10 cellular contexts compared by ENCODE assay signal in the genomic region with DNA sequence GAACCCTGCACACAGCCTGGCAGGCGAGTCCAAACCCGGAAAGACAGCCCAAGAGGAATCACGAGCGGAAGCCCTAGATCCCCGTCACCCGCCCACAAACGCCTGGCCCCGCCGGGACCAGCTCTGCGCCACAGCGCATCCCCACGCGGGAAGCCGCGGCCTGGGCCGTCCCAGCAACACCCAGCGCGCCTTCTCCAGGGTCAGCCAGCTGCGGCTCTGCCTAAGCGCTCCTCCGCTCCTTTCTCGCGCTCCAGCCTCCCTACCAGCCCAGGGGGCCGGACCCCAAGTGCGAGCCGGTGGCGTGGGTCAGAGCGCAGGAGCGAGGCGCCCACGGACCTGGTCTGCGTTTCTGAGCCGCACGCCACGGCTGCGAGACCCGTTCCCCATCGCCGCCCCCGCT. TPM values are rescaled to one million over a fixed set of nuclear protein-coding genes. Genes with fewer than 3 reads are reported as not detected.
A peak's percentile ranks its signal among the peaks of the same experiment; 100 is the strongest.
DNase-seq lines count a peak whose midpoint lies in the region; ATAC-seq and TF ChIP-seq lines count a peak whose summit lies in the region.
"Not testable (repeated sequence)": the region's sequence is repeated elsewhere in the genome, so short reads cannot be mapped to it uniquely, and the experiment has no call there.
"Had no signal": no experiment of that assay in that cellular context is flagged by ENCODE, and none has a peak within 500 bp of the region (broad histone marks: within the 10 kb centered on the region; RNA-seq: fewer than 3 reads in every experiment).

No MANE protein-coding gene starts in this region.

- not testable (repeated sequence) for DNase-seq in CD4-positive, alpha-beta memory T cell; activated CD8-positive, alpha-beta T cell treated with anti-CD3 and anti-CD28 coated beads, Interleukin-2, amount 10 ng/mL, durations not matched to agents 7 days and 5 days; endothelial cell (ENCODE audit: low spot score)
- DNase-seq in natural killer cell treated with Interleukin-12 subunit alpha and Interleukin-12 subunit beta and Interleukin-15 and Interleukin-18, amount 100 ng/mL, for 72 hours (ENCODE audit: low spot score) = peak; percentile 63
- DNase-seq in stimulated activated naive CD8-positive, alpha-beta T cell treated with anti-CD3 and anti-CD28 coated beads, Interleukin-15, amount 100 ng/mL, for 72 hours = peak in 1 of 2 donors; percentile 27

- not testable (repeated sequence) for H3K4me1 Mint-ChIP-seq in CD4-positive, alpha-beta memory T cell; T-helper 1 cell treated with Interleukin-12 subunit alpha and Interleukin-12 subunit beta and Interleukin-4 antibody, amounts not matched to agents 30 μg/mL and 1 μg/mL, for 36 hours (ENCODE audit: low read depth); activated CD8-positive, alpha-beta T cell treated with anti-CD3 and anti-CD28 coated beads, Interleukin-2, amount 10 ng/mL, durations not matched to agents 7 days and 5 days (ENCODE audit: low read depth); activated naive CD8-positive, alpha-beta T cell (ENCODE audit: low read depth); endothelial cell (ENCODE audit: unreplicated experiment); natural killer cell treated with Interleukin-12 subunit alpha and Interleukin-12 subunit beta and Interleukin-15 and Interleukin-18, amount 100 ng/mL, for 72 hours (ENCODE audit: low read depth in 2 of 2); stimulated activated naive CD8-positive, alpha-beta T cell treated with anti-CD3 and anti-CD28 coated beads, Interleukin-15, amount 100 ng/mL, for 72 hours

- not testable (repeated sequence) for H3K4me1 ChIP-seq in CD4-positive, alpha-beta memory T cell (ENCODE audit: insufficient read depth, low read length); HEK293 (ENCODE audit: control insufficient read depth, insufficient read depth, low read length)

- H3K27ac ChIP-seq in CD4-positive, alpha-beta memory T cell (ENCODE audit: low read depth, low read length); HEK293 (ENCODE audit: extremely low read depth, low read depth, low read length): not testable (repeated sequence)

- not testable (repeated sequence) for H3K27me3 Mint-ChIP-seq in CD4-positive, alpha-beta memory T cell; T-helper 1 cell treated with Interleukin-12 subunit alpha and Interleukin-12 subunit beta and Interleukin-4 antibody, amounts not matched to agents 30 μg/mL and 1 μg/mL, for 36 hours (ENCODE audit: low read depth); activated CD8-positive, alpha-beta T cell treated with anti-CD3 and anti-CD28 coated beads, Interleukin-2, amount 10 ng/mL, durations not matched to agents 7 days and 5 days (ENCODE audit: low read depth); activated naive CD8-positive, alpha-beta T cell; endothelial cell (ENCODE audit: unreplicated experiment); natural killer cell treated with Interleukin-12 subunit alpha and Interleukin-12 subunit beta and Interleukin-15 and Interleukin-18, amount 100 ng/mL, for 72 hours; stimulated activated naive CD8-positive, alpha-beta T cell treated with anti-CD3 and anti-CD28 coated beads, Interleukin-15, amount 100 ng/mL, for 72 hours

- not testable (repeated sequence) for H3K9me3 Mint-ChIP-seq in CD4-positive, alpha-beta memory T cell; T-helper 1 cell treated with Interleukin-12 subunit alpha and Interleukin-12 subunit beta and Interleukin-4 antibody, amounts not matched to agents 30 μg/mL and 1 μg/mL, for 36 hours; activated CD8-positive, alpha-beta T cell treated with anti-CD3 and anti-CD28 coated beads, Interleukin-2, amount 10 ng/mL, durations not matched to agents 7 days and 5 days (ENCODE audit: insufficient read depth); activated naive CD8-positive, alpha-beta T cell (ENCODE audit: low read depth); endothelial cell (ENCODE audit: unreplicated experiment); natural killer cell treated with Interleukin-12 subunit alpha and Interleukin-12 subunit beta and Interleukin-15 and Interleukin-18, amount 100 ng/mL, for 72 hours; stimulated activated naive CD8-positive, alpha-beta T cell treated with anti-CD3 and anti-CD28 coated beads, Interleukin-15, amount 100 ng/mL, for 72 hours

- not testable (repeated sequence) for ATAC-seq in activated CD8-positive, alpha-beta T cell treated with anti-CD3 and anti-CD28 coated beads, Interleukin-2, amount 10 ng/mL, durations not matched to agents 7 days and 5 days; natural killer cell treated with Interleukin-12 subunit alpha and Interleukin-12 subunit beta and Interleukin-15 and Interleukin-18, amount 100 ng/mL, for 72 hours; stimulated activated naive CD8-positive, alpha-beta T cell treated with anti-CD3 and anti-CD28 coated beads, Interleukin-15, amount 100 ng/mL, for 72 hours

- intact Hi-C loops in CD4-positive, alpha-beta memory T cell (cut with micrococcal nuclease) = not testable (repeated sequence)

- not testable (repeated sequence) for H3K36me3 Mint-ChIP-seq in CD4-positive, alpha-beta memory T cell; T-helper 1 cell treated with Interleukin-12 subunit alpha and Interleukin-12 subunit beta and Interleukin-4 antibody, amounts not matched to agents 30 μg/mL and 1 μg/mL, for 36 hours (ENCODE audit: low read depth); activated CD8-positive, alpha-beta T cell treated with anti-CD3 and anti-CD28 coated beads, Interleukin-2, amount 10 ng/mL, durations not matched to agents 7 days and 5 days (ENCODE audit: low read depth); activated naive CD8-positive, alpha-beta T cell; endothelial cell (ENCODE audit: low read depth, unreplicated experiment); natural killer cell treated with Interleukin-12 subunit alpha and Interleukin-12 subunit beta and Interleukin-15 and Interleukin-18, amount 100 ng/mL, for 72 hours

- TF ChIP-seq CTCF in HEK293 (tag by site-specific recombination; IDR thresholded peaks at IDR 0.05); endothelial cell (IDR thresholded peaks at IDR 0.05; ENCODE audit: unreplicated experiment): not testable (repeated sequence)

- not testable (repeated sequence) for H3K27me3 ChIP-seq in CD4-positive, alpha-beta memory T cell (ENCODE audit: insufficient read depth, low read length)

- H3K36me3 ChIP-seq in CD4-positive, alpha-beta memory T cell (ENCODE audit: insufficient read depth, low read length); HEK293 (ENCODE audit: control insufficient read depth in 2 of 2, insufficient read depth in 1 of 2, low read length in 2 of 2): not testable (repeated sequence)

- CTCF ChIA-PET in CD4-positive, alpha-beta memory T cell (lab: Charles Lee; ENCODE audit: partially characterized antibody); HEK293 (lab: Yijun Ruan, JAX); activated CD8-positive, alpha-beta T cell treated with anti-CD3 and anti-CD28 coated beads, Interleukin-2, amount 10 ng/mL, durations not matched to agents 7 days and 5 days (lab: Charles Lee): not testable (repeated sequence)

- not testable (repeated sequence) for H3K4me3 ChIP-seq in CD4-positive, alpha-beta memory T cell (ENCODE audit: low read length in 2 of 2)
- H3K4me3 ChIP-seq in HEK293 (ENCODE audit: low read depth, low read length) = peak overlapping the region; percentile 32

- POLR2A ChIA-PET in CD4-positive, alpha-beta memory T cell (lab: Charles Lee; ENCODE audit: partially characterized antibody); HEK293 (lab: Yijun Ruan, JAX); activated CD8-positive, alpha-beta T cell treated with anti-CD3 and anti-CD28 coated beads, Interleukin-2, amount 10 ng/mL, durations not matched to agents 7 days and 5 days (lab: Charles Lee): not testable (repeated sequence)

- H3K4me3 Mint-ChIP-seq in CD4-positive, alpha-beta memory T cell = peak overlapping the region in 5 of 8 donors; percentile 31 to 77 (median 73)
- H3K4me3 Mint-ChIP-seq in T-helper 1 cell treated with Interleukin-12 subunit alpha and Interleukin-12 subunit beta and Interleukin-4 antibody, amounts not matched to agents 30 μg/mL and 1 μg/mL, for 36 hours = peak overlapping the region; percentile 32
- peak overlapping the region; percentile 66 for H3K4me3 Mint-ChIP-seq in activated CD8-positive, alpha-beta T cell treated with anti-CD3 and anti-CD28 coated beads, Interleukin-2, amount 10 ng/mL, durations not matched to agents 7 days and 5 days
- peak overlapping the region; percentile 73 for H3K4me3 Mint-ChIP-seq in activated naive CD8-positive, alpha-beta T cell
- peak overlapping the region; percentile 81 for H3K4me3 Mint-ChIP-seq in endothelial cell (ENCODE audit: unreplicated experiment)
- H3K4me3 Mint-ChIP-seq in natural killer cell treated with Interleukin-12 subunit alpha and Interleukin-12 subunit beta and Interleukin-15 and Interleukin-18, amount 100 ng/mL, for 72 hours = peak overlapping the region; percentile 63
- peak overlapping the region; percentile 72 to 75 for H3K4me3 Mint-ChIP-seq in stimulated activated naive CD8-positive, alpha-beta T cell treated with anti-CD3 and anti-CD28 coated beads, Interleukin-15, amount 100 ng/mL, for 72 hours

- not testable (repeated sequence) for H3K9me3 ChIP-seq in CD4-positive, alpha-beta memory T cell (ENCODE audit: control insufficient read depth in 1 of 2, low read length in 2 of 2); HEK293 (ENCODE audit: control insufficient read depth, insufficient read depth, low read depth, low read length)

- H3K27ac Mint-ChIP-seq in CD4-positive, alpha-beta memory T cell = peak overlapping the region in 1 of 7 donors; percentile 4
- H3K27ac Mint-ChIP-seq in T-helper 1 cell treated with Interleukin-12 subunit alpha and Interleukin-12 subunit beta and Interleukin-4 antibody, amounts not matched to agents 30 μg/mL and 1 μg/mL, for 36 hours = peak overlapping the region; percentile 56
- H3K27ac Mint-ChIP-seq in activated CD8-positive, alpha-beta T cell treated with anti-CD3 and anti-CD28 coated beads, Interleukin-2, amount 10 ng/mL, durations not matched to agents 7 days and 5 days = peak overlapping the region; percentile 44
- not testable (repeated sequence) for H3K27ac Mint-ChIP-seq in activated naive CD8-positive, alpha-beta T cell
- H3K27ac Mint-ChIP-seq in endothelial cell (ENCODE audit: unreplicated experiment) = peak overlapping the region; percentile 80
- H3K27ac Mint-ChIP-seq in natural killer cell treated with Interleukin-12 subunit alpha and Interleukin-12 subunit beta and Interleukin-15 and Interleukin-18, amount 100 ng/mL, for 72 hours = peak overlapping the region; percentile 71 to 79
- peak overlapping the region; percentile 14 to 62 for H3K27ac Mint-ChIP-seq in stimulated activated naive CD8-positive, alpha-beta T cell treated with anti-CD3 and anti-CD28 coated beads, Interleukin-15, amount 100 ng/mL, for 72 hours

RNA-seq across cellular contexts. Expression of gene FCGR2A, which starts 48.1 kb away (rescaled TPM):
- 1 to 10 TPM; 1.0 to 1.9 TPM for total RNA-seq in CD4-positive, alpha-beta memory T cell
- not detected for polyA plus RNA-seq in CD4-positive, alpha-beta memory T cell
- under 1 TPM in 1 of 2 experiments, not detected in 1; 0.21 TPM for total RNA-seq in activated CD8-positive, alpha-beta T cell treated with anti-CD3 and anti-CD28 coated beads, Interleukin-2, amount 10 ng/mL, durations not matched to agents 7 days and 5 days
- 0.41 TPM for total RNA-seq in endothelial cell (ENCODE audit: unreplicated experiment)
- total RNA-seq in natural killer cell treated with Interleukin-12 subunit alpha and Interleukin-12 subunit beta and Interleukin-15 and Interleukin-18, amount 100 ng/mL, for 72 hours = 1 to 10 TPM in 1 of 2 donors, under 1 TPM in 1; 0.86 to 1.5 TPM
- total RNA-seq: Daoy, pulmonary artery endothelial cell had no signal
